38 cellular contexts compared by ENCODE assay signal in the genomic region with DNA sequence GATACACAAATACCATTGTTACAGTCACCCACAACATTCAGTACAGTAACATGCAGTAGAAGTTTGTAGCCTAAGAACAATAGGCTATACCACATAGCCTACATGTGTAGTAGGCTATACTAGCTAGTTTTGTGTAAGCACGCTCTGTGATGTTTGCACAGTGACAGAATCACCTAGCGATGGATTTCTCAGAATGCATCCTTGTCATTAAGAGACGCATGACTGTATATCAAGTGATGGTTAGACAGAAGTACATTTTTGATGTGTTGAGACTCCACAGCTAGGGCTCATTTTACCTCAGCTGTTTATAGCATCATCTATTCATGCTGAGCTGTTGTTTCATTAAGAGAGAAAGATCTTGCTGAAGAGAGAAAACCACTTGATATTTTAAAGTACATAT. TPM values are rescaled to one million over a fixed set of nuclear protein-coding genes. Genes with fewer than 3 reads are reported as not detected.
"Had no signal": no experiment of that assay in that cellular context is flagged by ENCODE, and none has a peak within 500 bp of the region (broad histone marks: within the 10 kb centered on the region; RNA-seq: fewer than 3 reads in every experiment).

No MANE protein-coding gene starts in this region.

- H3K4me3 ChIP-seq: ascending aorta, cardiac muscle cell had no signal

- H3K27ac Mint-ChIP-seq: activated B cell treated with CpG ODN at 0.5 μM for 24 hours; activated CD4-positive, alpha-beta memory T cell treated with anti-CD3 and anti-CD28 coated beads for 36 hours; activated CD4-positive, alpha-beta T cell treated with anti-CD3 and anti-CD28 coated beads, Interleukin-2, amount 10 ng/mL, durations not matched to agents 24 days and 14 days; activated CD8-positive, alpha-beta T cell treated with anti-CD3 and anti-CD28 coated beads for 36 hours; activated naive CD4-positive, alpha-beta T cell treated with anti-CD3 and anti-CD28 coated beads, Interleukin-2, amount 10 ng/mL, durations not matched to agents 7 days and 5 days; activated naive CD4-positive, alpha-beta T cell treated with anti-CD3 and anti-CD28 coated beads, Interleukin-2, amount 50 U/mL, for 24 hours; activated naive CD8-positive, alpha-beta T cell; activated naive CD8-positive, alpha-beta T cell treated with anti-CD3 and anti-CD28 coated beads, Interleukin-2, amount 10 ng/mL, durations not matched to agents 7 days and 5 days; activated naive CD8-positive, alpha-beta T cell treated with anti-CD3 and anti-CD28 coated beads, Interleukin-2, amount 50 U/mL, for 24 hours; activated T-helper 1 cell treated with anti-CD3 and anti-CD28 coated beads, Interleukin-12 subunit alpha, Interleukin-12 subunit beta, Interleukin-2, Interleukin-4 antibody, amounts not matched to agents 30 ng/mL and 10 ng/mL and 1 ng/mL, durations not matched to agents 14 hours and 24 hours and 36 hours; activated T-helper 2 cell treated with anti-CD3 and anti-CD28 coated beads, Interferon-gamma antibody, Interleukin-2, Interleukin-4, amounts not matched to agents 10 μg/mL and 5 μg/mL and 100 μg/mL, durations not matched to agents 14 hours and 24 hours and 36 hours; brain; T-helper 1 cell treated with Interleukin-12 subunit alpha and Interleukin-12 subunit beta and Interleukin-4 antibody, amounts not matched to agents 30 μg/mL and 1 μg/mL, for 36 hours; T-helper 2 cell treated with Interferon-gamma antibody and Interleukin-4, amounts not matched to agents 5 μg/mL and 100 μg/mL, for 36 hours had no signal

- H3K4me1 ChIP-seq: ascending aorta had no signal

- H3K4me3 Mint-ChIP-seq: activated B cell treated with CpG ODN at 0.5 μM for 24 hours; activated CD4-positive, alpha-beta memory T cell treated with anti-CD3 and anti-CD28 coated beads for 36 hours; activated CD4-positive, alpha-beta T cell treated with anti-CD3 and anti-CD28 coated beads, Interleukin-2, amount 10 ng/mL, durations not matched to agents 24 days and 14 days; activated CD8-positive, alpha-beta T cell treated with anti-CD3 and anti-CD28 coated beads for 36 hours; activated naive CD4-positive, alpha-beta T cell treated with anti-CD3 and anti-CD28 coated beads, Interleukin-2, amount 10 ng/mL, durations not matched to agents 7 days and 5 days; activated naive CD4-positive, alpha-beta T cell treated with anti-CD3 and anti-CD28 coated beads, Interleukin-2, amount 50 U/mL, for 24 hours; activated naive CD8-positive, alpha-beta T cell; activated naive CD8-positive, alpha-beta T cell treated with anti-CD3 and anti-CD28 coated beads, Interleukin-2, amount 10 ng/mL, durations not matched to agents 7 days and 5 days; activated naive CD8-positive, alpha-beta T cell treated with anti-CD3 and anti-CD28 coated beads, Interleukin-2, amount 50 U/mL, for 24 hours; activated T-helper 1 cell treated with anti-CD3 and anti-CD28 coated beads, Interleukin-12 subunit alpha, Interleukin-12 subunit beta, Interleukin-2, Interleukin-4 antibody, amounts not matched to agents 30 ng/mL and 10 ng/mL and 1 ng/mL, durations not matched to agents 14 hours and 24 hours and 36 hours; brain; central memory CD8-positive, alpha-beta T cell; T-helper 1 cell treated with Interleukin-12 subunit alpha and Interleukin-12 subunit beta and Interleukin-4 antibody, amounts not matched to agents 30 μg/mL and 1 μg/mL, for 36 hours; T-helper 2 cell treated with Interferon-gamma antibody and Interleukin-4, amounts not matched to agents 5 μg/mL and 100 μg/mL, for 36 hours had no signal

- H3K9me3 Mint-ChIP-seq: activated B cell treated with CpG ODN at 0.5 μM for 24 hours; activated CD4-positive, alpha-beta memory T cell treated with anti-CD3 and anti-CD28 coated beads for 36 hours; activated CD4-positive, alpha-beta T cell treated with anti-CD3 and anti-CD28 coated beads, Interleukin-2, amount 10 ng/mL, durations not matched to agents 24 days and 14 days; activated CD8-positive, alpha-beta T cell treated with anti-CD3 and anti-CD28 coated beads for 36 hours; activated naive CD4-positive, alpha-beta T cell treated with anti-CD3 and anti-CD28 coated beads, Interleukin-2, amount 10 ng/mL, durations not matched to agents 7 days and 5 days; activated naive CD4-positive, alpha-beta T cell treated with anti-CD3 and anti-CD28 coated beads, Interleukin-2, amount 50 U/mL, for 24 hours; activated naive CD8-positive, alpha-beta T cell treated with anti-CD3 and anti-CD28 coated beads, Interleukin-2, amount 10 ng/mL, durations not matched to agents 7 days and 5 days; activated naive CD8-positive, alpha-beta T cell treated with anti-CD3 and anti-CD28 coated beads, Interleukin-2, amount 50 U/mL, for 24 hours; activated T-helper 1 cell treated with anti-CD3 and anti-CD28 coated beads, Interleukin-12 subunit alpha, Interleukin-12 subunit beta, Interleukin-2, Interleukin-4 antibody, amounts not matched to agents 30 ng/mL and 10 ng/mL and 1 ng/mL, durations not matched to agents 14 hours and 24 hours and 36 hours; activated T-helper 2 cell treated with anti-CD3 and anti-CD28 coated beads, Interferon-gamma antibody, Interleukin-2, Interleukin-4, amounts not matched to agents 10 μg/mL and 5 μg/mL and 100 μg/mL, durations not matched to agents 14 hours and 24 hours and 36 hours; brain; central memory CD8-positive, alpha-beta T cell; T-helper 1 cell treated with Interleukin-12 subunit alpha and Interleukin-12 subunit beta and Interleukin-4 antibody, amounts not matched to agents 30 μg/mL and 1 μg/mL, for 36 hours; T-helper 2 cell treated with Interferon-gamma antibody and Interleukin-4, amounts not matched to agents 5 μg/mL and 100 μg/mL, for 36 hours had no signal

- H3K4me1 Mint-ChIP-seq: activated naive CD4-positive, alpha-beta T cell treated with anti-CD3 and anti-CD28 coated beads, Interleukin-2, amount 50 U/mL, for 24 hours; activated naive CD8-positive, alpha-beta T cell treated with anti-CD3 and anti-CD28 coated beads, Interleukin-2, amount 50 U/mL, for 24 hours; brain had no signal

- FAIRE-seq: bronchial epithelial cell, TTC549 had no signal

- H3K9me3 ChIP-seq: ascending aorta had no signal

- H3K27ac ChIP-seq: ascending aorta, cardiac muscle cell, VCaP had no signal

- H3K27me3 Mint-ChIP-seq: activated B cell treated with CpG ODN at 0.5 μM for 24 hours; activated CD4-positive, alpha-beta memory T cell treated with anti-CD3 and anti-CD28 coated beads for 36 hours; activated CD4-positive, alpha-beta T cell treated with anti-CD3 and anti-CD28 coated beads, Interleukin-2, amount 10 ng/mL, durations not matched to agents 24 days and 14 days; activated CD8-positive, alpha-beta T cell treated with anti-CD3 and anti-CD28 coated beads for 36 hours; activated naive CD4-positive, alpha-beta T cell treated with anti-CD3 and anti-CD28 coated beads, Interleukin-2, amount 10 ng/mL, durations not matched to agents 7 days and 5 days; activated naive CD4-positive, alpha-beta T cell treated with anti-CD3 and anti-CD28 coated beads, Interleukin-2, amount 50 U/mL, for 24 hours; activated naive CD8-positive, alpha-beta T cell; activated naive CD8-positive, alpha-beta T cell treated with anti-CD3 and anti-CD28 coated beads, Interleukin-2, amount 10 ng/mL, durations not matched to agents 7 days and 5 days; activated naive CD8-positive, alpha-beta T cell treated with anti-CD3 and anti-CD28 coated beads, Interleukin-2, amount 50 U/mL, for 24 hours; brain; central memory CD8-positive, alpha-beta T cell had no signal

- ATAC-seq: activated CD8-positive, alpha-beta T cell treated with anti-CD3 and anti-CD28 coated beads for 36 hours; activated naive CD8-positive, alpha-beta T cell treated with anti-CD3 and anti-CD28 coated beads, Interleukin-2, amount 50 U/mL, for 24 hours had no signal

- H3K27me3 ChIP-seq: ascending aorta, cardiac muscle cell had no signal

- DNase-seq: activated B cell treated with CpG ODN at 0.5 μM for 24 hours; activated CD4-positive, alpha-beta memory T cell treated with anti-CD3 and anti-CD28 coated beads for 36 hours; activated CD4-positive, alpha-beta T cell treated with anti-CD3 and anti-CD28 coated beads for 4 hours; activated CD4-positive, alpha-beta T cell treated with anti-CD3 and anti-CD28 coated beads, Interleukin-2, amount 10 ng/mL, durations not matched to agents 24 days and 14 days; activated CD4-positive, alpha-beta T cell treated with anti-CD3 and anti-CD28 coated beads, Interleukin-2, amount 50 U/mL, for 1 hour; activated CD4-positive, alpha-beta T cell treated with anti-CD3 and anti-CD28 coated beads, Interleukin-2, amount 50 U/mL, for 4 hours; activated CD4-positive, CD25-positive, alpha-beta regulatory T cell treated with anti-CD3 and anti-CD28 coated beads, Interleukin-2, amount 50 U/mL, for 72 hours; activated CD8-positive, alpha-beta memory T cell treated with anti-CD3 and anti-CD28 coated beads, Interleukin-2, amount 50 U/mL, for 4 hours; activated CD8-positive, alpha-beta T cell treated with anti-CD3 and anti-CD28 coated beads for 36 hours; activated effector memory CD4-positive, alpha-beta T cell treated with Interleukin-2 at 50 U/mL for 16 hours; activated gamma-delta T cell; activated naive CD4-positive, alpha-beta T cell treated with anti-CD3 and anti-CD28 coated beads, Interleukin-2, amount 10 ng/mL, durations not matched to agents 7 days and 5 days; activated naive CD4-positive, alpha-beta T cell treated with Interleukin-2 at 50 U/mL for 16 hours; activated naive CD8-positive, alpha-beta T cell treated with anti-CD3 and anti-CD28 coated beads, Interleukin-2, amount 10 ng/mL, durations not matched to agents 7 days and 5 days; activated naive CD8-positive, alpha-beta T cell treated with anti-CD3 and anti-CD28 coated beads, Interleukin-2, amount 50 U/mL, for 24 hours; activated T-cell treated with anti-CD3 and anti-CD28 coated beads for 4 hours; activated T-cell treated with anti-CD3 and anti-CD28 coated beads, Interleukin-2, amount 50 U/mL, for 1 hour; activated T-cell treated with anti-CD3 and anti-CD28 coated beads, Interleukin-2, amount 50 U/mL, for 48 hours; amygdala; anterior cingulate cortex; caudate nucleus; cerebellar nuclear complex; T-helper 1 cell; T-helper 2 cell; T-helper 9 cell had no signal

RNA-seq across cellular contexts. Expression of a gene that starts 48.5 kb away (rescaled TPM):
- total RNA-seq: ascending aorta had no signal
